Comparison of ENCODE assay signal across 21 cellular contexts in the genomic region with DNA sequence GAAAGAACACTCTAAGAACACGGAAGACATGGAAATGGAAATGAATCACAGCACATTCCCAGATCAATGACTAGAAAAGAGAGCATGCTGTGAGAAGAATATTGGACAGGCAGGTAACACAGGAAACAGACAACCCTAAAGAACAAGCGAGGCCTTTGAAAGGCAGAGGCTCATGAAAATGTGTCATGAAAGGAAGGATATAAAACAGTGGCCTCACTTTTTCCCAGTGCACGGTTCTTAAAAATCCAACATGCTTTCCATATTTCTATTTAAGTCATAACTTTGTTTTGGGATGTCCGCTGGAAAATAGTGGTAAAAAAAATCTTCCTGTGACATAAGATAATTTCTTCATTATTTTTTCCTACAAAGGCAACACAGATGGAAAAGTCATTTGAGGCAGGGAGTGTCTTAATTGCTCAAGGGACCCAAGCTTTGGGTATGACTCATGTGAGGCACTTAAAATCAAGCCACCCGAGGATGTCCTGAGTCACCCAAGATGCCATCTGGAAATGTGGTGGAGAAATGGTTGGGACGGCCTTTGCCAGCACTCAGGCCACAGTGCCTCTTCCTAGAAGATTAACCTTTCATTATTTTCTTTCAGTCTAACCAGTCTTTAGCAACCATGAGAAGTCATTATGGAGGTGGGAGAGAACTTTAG. TPM values are rescaled to one million over a fixed set of nuclear protein-coding genes. Genes with fewer than 3 reads are reported as not detected.
A peak's percentile ranks its signal among the peaks of the same experiment; 100 is the strongest.
DNase-seq lines count a peak whose midpoint lies in the region; ATAC-seq and TF ChIP-seq lines count a peak whose summit lies in the region.
"Had no signal": no experiment of that assay in that cellular context is flagged by ENCODE, and none has a peak within 500 bp of the region (broad histone marks: within the 10 kb centered on the region; RNA-seq: fewer than 3 reads in every experiment).

No MANE protein-coding gene starts in this region.

- H3K27ac Mint-ChIP-seq in activated CD4-positive, alpha-beta T cell treated with anti-CD3 and anti-CD28 coated beads for 36 hours: no peak overlapping the region
- H3K27ac Mint-ChIP-seq: activated naive CD8-positive, alpha-beta T cell had no signal

- H3K9me3 ChIP-seq in gastroesophageal sphincter (peaks cover 0 to 4% (median 0%) of the 10 kb centered on the region in 3 donors), spleen (no peaks in the 10 kb centered on the region)
- H3K9me3 ChIP-seq: left lung had no signal

- H3K27me3 Mint-ChIP-seq in activated CD4-positive, alpha-beta T cell treated with anti-CD3 and anti-CD28 coated beads for 36 hours: peaks cover 10% of the 10 kb centered on the region

- H3K4me3 ChIP-seq in gastroesophageal sphincter (no peak overlapping the region), spleen (no peak overlapping the region)
- H3K4me3 ChIP-seq: left lung had no signal

- H3K36me3 ChIP-seq in gastroesophageal sphincter: peaks cover 0 to 20% of the 10 kb centered on the region in 2 donors
- no peaks in the 10 kb centered on the region for H3K36me3 ChIP-seq in spleen
- H3K36me3 ChIP-seq: brain microvascular endothelial cell, left lung had no signal

- no peaks in the 10 kb centered on the region for H3K9me3 Mint-ChIP-seq in activated CD4-positive, alpha-beta T cell treated with anti-CD3 and anti-CD28 coated beads for 36 hours (ENCODE audit: low read depth)

- intact Hi-C loops in activated CD4-positive, alpha-beta T cell treated with anti-CD3 and anti-CD28 coated beads for 36 hours (cut with DNase I, micrococcal nuclease): no loop called here
- intact Hi-C loops in spleen (cut with DNase I; ENCODE audit: low total_unique reads): no loop called here

- H3K27ac ChIP-seq in gastroesophageal sphincter (peak overlapping the region in 3 of 4 donors; percentile 4 to 24 (median 23)), spleen (no peak overlapping the region)
- H3K27ac ChIP-seq: brain microvascular endothelial cell, left lung, VCaP had no signal

- no peak for TF ChIP-seq EP300 in gastroesophageal sphincter (IDR thresholded peaks at IDR 0.05)

- 54 to 69% methylated on average over 4 to 6 of the region's 6 CpGs for WGBS in gastroesophageal sphincter (ENCODE audit: low coverage in 1 of 2), 2 donors
- WGBS in spleen, 5 donors: 75 to 89% (median 83%) methylated on average over 6 of the region's 6 CpGs

- POLR2A ChIA-PET in activated CD4-positive, alpha-beta T cell treated with anti-CD3 and anti-CD28 coated beads for 36 hours (lab: Charles Lee): no interaction called here

- no peaks in the 10 kb centered on the region for H3K36me3 Mint-ChIP-seq in activated CD4-positive, alpha-beta T cell treated with anti-CD3 and anti-CD28 coated beads for 36 hours (ENCODE audit: low read depth)
- H3K36me3 Mint-ChIP-seq: activated naive CD8-positive, alpha-beta T cell had no signal

- no peak overlapping the region for H3K4me3 Mint-ChIP-seq in activated CD4-positive, alpha-beta T cell treated with anti-CD3 and anti-CD28 coated beads for 36 hours
- H3K4me3 Mint-ChIP-seq: activated naive CD8-positive, alpha-beta T cell had no signal

- ATAC-seq in activated CD4-positive, alpha-beta T cell treated with anti-CD3 and anti-CD28 coated beads for 36 hours: no peak
- peak; percentile 78 for ATAC-seq in gastroesophageal sphincter
- no peak for ATAC-seq in GM21717 (IDR thresholded peaks at IDR 0.05; ENCODE audit: unreplicated experiment)
- ATAC-seq: left lung had no signal

- CTCF ChIA-PET in activated CD4-positive, alpha-beta T cell treated with anti-CD3 and anti-CD28 coated beads for 36 hours (lab: Charles Lee): interaction anchor here (1.8 kb wide), 1 partner anchor 37 kb away, joined by 6 read pairs; no protein-coding TSS in a partner anchor

- DNase-seq in activated CD4-positive, alpha-beta T cell treated with anti-CD3 and anti-CD28 coated beads for 36 hours: peak; percentile 5
- no peak for DNase-seq in activated CD4-positive, alpha-beta T cell treated with anti-CD3 and anti-CD28 coated beads for 1 hour
- peak; percentile 68 for DNase-seq in M059J (ENCODE audit: low read depth)
- DNase-seq in stromal cell of bone marrow (ENCODE audit: low read depth): peak; percentile 38
- DNase-seq in spleen: no peak
- no peak for DNase-seq in DMS53 (lab: John Stamatoyannopoulos, UW)
- DNase-seq: 8988T; activated T-cell treated with anti-CD3 and anti-CD28 coated beads, Interleukin-2, amount 50 U/mL, for 48 hours; brain microvascular endothelial cell; cortex of kidney; DMS79; left lung; NCI-H1930; NCI-H446; nucleus accumbens; stimulated activated CD4-positive, alpha-beta T cell treated with anti-CD3 and anti-CD28 coated beads, Interleukin-4, amount 100 ng/mL, for 1 hour; T-helper 1 cell had no signal

- H3K4me1 ChIP-seq in gastroesophageal sphincter (peaks cover 0 to 9% (median 0%) of the 10 kb centered on the region in 3 donors), spleen (no peaks in the 10 kb centered on the region)
- H3K4me1 ChIP-seq: left lung had no signal

- TF ChIP-seq CTCF in gastroesophageal sphincter (IDR thresholded peaks at IDR 0.05) (no peak), spleen (IDR thresholded peaks at IDR 0.05 in 8 of 11, conservative IDR thresholded peaks at IDR 0.05 in 3 of 11) (no peak)

- TF ChIP-seq POLR2A in gastroesophageal sphincter (IDR thresholded peaks at IDR 0.05) (no peak), spleen (IDR thresholded peaks at IDR 0.05) (no peak)

- H3K4me1 Mint-ChIP-seq in activated CD4-positive, alpha-beta T cell treated with anti-CD3 and anti-CD28 coated beads for 36 hours: no peaks in the 10 kb centered on the region

- H3K27me3 ChIP-seq in gastroesophageal sphincter (no peaks in the 10 kb centered on the region), spleen (replicated peaks in 1 of 7) (peaks cover 0 to 33% (median 0%) of the 10 kb centered on the region in 7 donors)
- H3K27me3 ChIP-seq: brain microvascular endothelial cell, left lung had no signal

RNA-seq across cellular contexts. Expression of a gene that starts 17.0 kb away (rescaled TPM):
- not detected for total RNA-seq in activated CD4-positive, alpha-beta T cell treated with anti-CD3 and anti-CD28 coated beads for 36 hours
- total RNA-seq in M059J (2014; rRNA removed; shearing (Covaris generic)): 0.64 and 2.1 TPM in 2 replicates
- 10 to 100 TPM; 36.4 to 96.0 (median 52.9) TPM for total RNA-seq in gastroesophageal sphincter
- 1 to 10 TPM in 6 of 7 donors, under 1 TPM in 1; 0.59 to 4.2 (median 1.9) TPM for total RNA-seq in spleen
- polyA plus RNA-seq in spleen: 1 to 10 TPM in 2 of 3 donors, under 1 TPM in 1; 1.00 to 5.2 (median 1.1) TPM

RNA-seq across cellular contexts. Expression of a gene that starts 53.3 kb away (rescaled TPM):
- not detected for total RNA-seq in activated CD4-positive, alpha-beta T cell treated with anti-CD3 and anti-CD28 coated beads for 36 hours
- not detected in 2 replicates for total RNA-seq in M059J (2014; rRNA removed; shearing (Covaris generic))
- not detected for total RNA-seq in gastroesophageal sphincter
- not detected for total RNA-seq in spleen
- polyA plus RNA-seq in spleen: not detected

Comparison
In these comparisons a context has a peak if more than half of its experiments do, and no peak if none do; other contexts are left out.
1. DNase-seq: peak in activated CD4-positive, alpha-beta T cell treated with anti-CD3 and anti-CD28 coated beads for 36 hours (single experiment), M059J (single experiment) and stromal cell of bone marrow (single experiment); none in activated CD4-positive, alpha-beta T cell treated with anti-CD3 and anti-CD28 coated beads for 1 hour (single experiment), spleen (single experiment) and DMS53 (single experiment).
2. H3K27ac ChIP-seq: peak in gastroesophageal sphincter (3 of 4); none in spleen (0 of 8).
3. RNA of a gene that starts 17.0 kb away (total RNA-seq): 36.4 to 96.0 TPM in gastroesophageal sphincter; 0.64 to 2.1 TPM in M059J, 0.59 to 4.2 TPM in spleen and not detected in activated CD4-positive, alpha-beta T cell treated with anti-CD3 and anti-CD28 coated beads for 36 hours; every median in the first group is over 4 times any median in the second.